In genomic region chr11:83193315-83194283, GRCh38 we compare ENCODE assay signal across 8 cellular contexts. TPM values are rescaled to one million over a fixed set of nuclear protein-coding genes. Genes with fewer than 3 reads are reported as not detected.
DNase-seq lines count a peak whose midpoint lies in the region; ATAC-seq and TF ChIP-seq lines count a peak whose summit lies in the region.

ANKRD42 (plus strand) TSS chr11:83193712; CDS start chr11:83194671, 959 bp downstream.

- DNase-seq in NCI-H1436 (lab: John Stamatoyannopoulos, UW), result peak; percentile 89
- DNase-seq in T follicular helper cell (ENCODE audit: low read depth), result peak; percentile 81
- DNase-seq in amniotic epithelial cell (ENCODE audit: low read depth), result peak; percentile 96
- DNase-seq in left ventricle myocardium inferior, result peak; percentile 90
- peak; percentile 69 for DNase-seq in progenitor cell of endocrine pancreas (ENCODE audit: low spot score, unreplicated experiment)
- DNase-seq in ureter (ENCODE audit: low spot score), result peak; percentile 94

- H3K27ac ChIP-seq in left ventricle myocardium inferior (replicated peaks), result peak within 1 kb of the TSS; percentile 92

- H3K36me3 ChIP-seq in left ventricle myocardium inferior, result peaks cover 34% of the 10 kb centered on the region

- ATAC-seq in HG02798 (IDR thresholded peaks at IDR 0.05; ENCODE audit: poor library complexity, unreplicated experiment), result peak; percentile 95

- intact Hi-C loops in left ventricle myocardium inferior (cut with micrococcal nuclease), result loop anchor here (10.0 kb wide), 1 partner anchor 289 kb away; the partner anchor contains the start of genes DDIAS and PRCP

- peaks cover 46% of the 10 kb centered on the region for H3K4me1 ChIP-seq in left ventricle myocardium inferior

- H3K9me3 ChIP-seq in left ventricle myocardium inferior (replicated peaks), result no peaks in the 10 kb centered on the region

- H3K4me1 Mint-ChIP-seq in progenitor cell of endocrine pancreas (ENCODE audit: low read depth), result peaks cover 28% of the 10 kb centered on the region

- H3K27me3 Mint-ChIP-seq in progenitor cell of endocrine pancreas, result no peaks in the 10 kb centered on the region

- peak within 1 kb of the TSS; percentile 85 for H3K4me3 ChIP-seq in left ventricle myocardium inferior

- 0 out of 2 replicates have a peak, but pooled peaks have one; percentile 18 for TF ChIP-seq CTCF in GM12874 (IDR thresholded peaks at IDR 0.05; ENCODE audit: insufficient read depth, low read depth, low read length)
- TF ChIP-seq CTCF in left ventricle myocardium inferior (IDR thresholded peaks at IDR 0.05; ENCODE audit: borderline replicate concordance), result no peak
- TF ChIP-seq CTCF in progenitor cell of endocrine pancreas (IDR thresholded peaks at IDR 0.05; ENCODE audit: unreplicated experiment), result no peak

- H3K4me3 Mint-ChIP-seq in progenitor cell of endocrine pancreas (ENCODE audit: low read depth), result peak within 1 kb of the TSS; percentile 90

- peaks cover 7% of the 10 kb centered on the region for H3K36me3 Mint-ChIP-seq in progenitor cell of endocrine pancreas (ENCODE audit: insufficient read depth)

- H3K27me3 ChIP-seq in left ventricle myocardium inferior (ENCODE audit: low read depth), result no peaks in the 10 kb centered on the region

- peak within 1 kb of the TSS; percentile 96 for H3K27ac Mint-ChIP-seq in progenitor cell of endocrine pancreas

- H3K9me3 Mint-ChIP-seq in progenitor cell of endocrine pancreas (ENCODE audit: low read depth), result no peaks in the 10 kb centered on the region

RNA-seq across cellular contexts. Expression of gene ANKRD42, which starts in this region (rescaled TPM):
- total RNA-seq in left ventricle myocardium inferior (5.2 TPM), progenitor cell of endocrine pancreas (12.1 and 12.7 TPM in 2 replicates), ureter (13.0 TPM)

Comparison
In these comparisons a context has a peak if more than half of its experiments do, and no peak if none do; other contexts are left out.
1. Peak in every context shown above with its lines: DNase-seq, ATAC-seq, H3K4me3 ChIP-seq and H3K27ac ChIP-seq.